In the genomic region with DNA sequence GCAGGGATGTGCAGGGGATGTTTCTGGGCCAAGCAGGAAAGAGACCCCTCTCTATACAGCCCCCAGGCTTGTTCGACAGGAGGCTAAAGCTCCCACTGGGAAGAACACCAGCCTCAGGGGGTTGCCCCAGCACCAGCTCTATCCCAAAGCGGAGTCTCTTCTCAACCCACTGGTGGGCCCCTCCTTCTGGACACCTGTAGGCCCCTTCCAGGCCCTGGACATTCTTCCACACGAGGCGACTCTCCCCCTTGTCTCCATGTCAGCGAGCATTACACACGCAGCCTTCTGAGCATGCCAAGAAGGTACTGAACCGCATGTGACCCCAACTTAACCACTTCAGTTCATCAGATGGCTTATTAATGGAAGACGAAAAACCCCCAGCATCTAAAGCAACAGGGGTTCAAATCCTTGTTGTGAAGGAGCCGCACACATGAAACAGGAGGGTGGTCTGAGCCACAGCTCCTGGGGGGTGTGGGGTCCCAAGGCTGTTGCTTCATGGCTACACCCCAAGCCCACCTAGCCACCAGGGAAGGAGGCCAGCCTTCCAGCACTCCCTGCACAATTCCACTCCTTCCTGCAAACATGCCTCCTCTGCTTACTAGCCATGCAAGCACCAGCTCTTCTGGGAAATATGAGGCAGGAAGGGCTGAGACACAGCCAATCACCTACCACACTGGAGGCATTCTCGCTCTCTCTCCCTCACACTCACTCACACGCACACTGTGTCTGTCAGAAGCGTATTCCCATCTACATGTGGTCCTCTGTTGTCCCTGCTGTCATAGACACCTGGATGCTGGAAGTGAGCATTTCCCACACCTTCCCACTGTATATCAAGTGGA, we compare ENCODE assay signal across 1 cellular context.
TF ChIP-seq lines count a peak whose summit lies in the region.

No MANE protein-coding gene starts in this region.

TF ChIP-seq in H1, 55 proteins besides CTCF, POLR2A, EP300 and RAD21:
- TF ChIP-seq RBBP5 (IDR thresholded peaks at IDR 0.05; ENCODE audit: borderline replicate concordance, low read depth, low read length) (no peak), GTF2F1 (IDR thresholded peaks at IDR 0.05; ENCODE audit: borderline replicate concordance, low read depth, low read length) (no peak), EGR1 (IDR thresholded peaks at IDR 0.05; ENCODE audit: borderline replicate concordance, low read depth, low read length) (no peak)
